20 cellular contexts compared by ENCODE assay signal in genomic region chr2:10785260-10785659, GRCh38.
"Had no signal": no experiment of that assay in that cellular context is flagged by ENCODE, and none has a peak within 500 bp of the region (broad histone marks: within the 10 kb centered on the region; RNA-seq: fewer than 3 reads in every experiment).

No MANE protein-coding gene starts in this region.

- ATAC-seq: activated CD4-positive, alpha-beta T cell treated with anti-CD3 and anti-CD28 coated beads for 36 hours; activated T-cell treated with anti-CD3 and anti-CD28 coated beads, Interleukin-2, amount 50 U/mL, for 4 hours; T-cell had no signal

- H3K4me2 ChIP-seq: hepatocyte had no signal

- H3K9me3 Mint-ChIP-seq: activated B cell treated with CpG ODN at 0.5 μM for 24 hours; activated naive CD8-positive, alpha-beta T cell treated with anti-CD3 and anti-CD28 coated beads, Interleukin-2, amount 10 ng/mL, durations not matched to agents 7 days and 5 days; activated T-cell treated with anti-CD3 and anti-CD28 coated beads, Interleukin-2, amount 50 U/mL, for 4 hours; activated T-helper 2 cell treated with anti-CD3 and anti-CD28 coated beads, Interferon-gamma antibody, Interleukin-2, Interleukin-4, amounts not matched to agents 10 μg/mL and 5 μg/mL and 100 μg/mL, durations not matched to agents 14 hours and 24 hours and 36 hours; nephron; stimulated activated naive CD8-positive, alpha-beta T cell treated with anti-CD3 and anti-CD28 coated beads, Interleukin-15, Interleukin-2, amounts not matched to agents 100 ng/mL and 50 ng/mL, for 24 hours; T-cell had no signal

- H2AFZ ChIP-seq: hepatocyte had no signal

- H3K79me2 ChIP-seq: hepatocyte had no signal

- H3K4me3 ChIP-seq: hepatocyte, tibial nerve, uterus had no signal

- H3K4me1 Mint-ChIP-seq: activated B cell treated with CpG ODN at 0.5 μM for 24 hours; activated naive CD8-positive, alpha-beta T cell treated with anti-CD3 and anti-CD28 coated beads, Interleukin-2, amount 10 ng/mL, durations not matched to agents 7 days and 5 days; nephron had no signal

- H3K27ac Mint-ChIP-seq: activated B cell treated with CpG ODN at 0.5 μM for 24 hours; activated CD4-positive, alpha-beta T cell treated with anti-CD3 and anti-CD28 coated beads for 36 hours; activated naive CD8-positive, alpha-beta T cell treated with anti-CD3 and anti-CD28 coated beads, Interleukin-2, amount 10 ng/mL, durations not matched to agents 7 days and 5 days; activated T-helper 2 cell treated with anti-CD3 and anti-CD28 coated beads, Interferon-gamma antibody, Interleukin-2, Interleukin-4, amounts not matched to agents 10 μg/mL and 5 μg/mL and 100 μg/mL, durations not matched to agents 14 hours and 24 hours and 36 hours; stimulated activated naive CD8-positive, alpha-beta T cell treated with anti-CD3 and anti-CD28 coated beads, Interleukin-15, Interleukin-2, amounts not matched to agents 100 ng/mL and 50 ng/mL, for 24 hours; T-cell had no signal

- H3K27me3 ChIP-seq: hepatocyte, tibial nerve, uterus had no signal

- H3K27me3 Mint-ChIP-seq: activated B cell treated with CpG ODN at 0.5 μM for 24 hours; activated CD4-positive, alpha-beta T cell treated with anti-CD3 and anti-CD28 coated beads for 36 hours; activated naive CD8-positive, alpha-beta T cell treated with anti-CD3 and anti-CD28 coated beads, Interleukin-2, amount 10 ng/mL, durations not matched to agents 7 days and 5 days; stimulated activated naive CD8-positive, alpha-beta T cell treated with anti-CD3 and anti-CD28 coated beads, Interleukin-15, Interleukin-2, amounts not matched to agents 100 ng/mL and 50 ng/mL, for 24 hours; T-cell had no signal

- H3K9me3 ChIP-seq: tibial nerve, uterus had no signal

- H3K27ac ChIP-seq: hepatocyte, tibial nerve, uterus had no signal

- H3K4me1 ChIP-seq: tibial nerve, uterus had no signal

- H3K4me3 Mint-ChIP-seq: activated B cell treated with CpG ODN at 0.5 μM for 24 hours; activated CD4-positive, alpha-beta T cell treated with anti-CD3 and anti-CD28 coated beads for 36 hours; activated naive CD8-positive, alpha-beta T cell treated with anti-CD3 and anti-CD28 coated beads, Interleukin-2, amount 10 ng/mL, durations not matched to agents 7 days and 5 days; activated T-cell treated with anti-CD3 and anti-CD28 coated beads, Interleukin-2, amount 50 U/mL, for 4 hours; nephron; stimulated activated naive CD8-positive, alpha-beta T cell treated with anti-CD3 and anti-CD28 coated beads, Interleukin-15, Interleukin-2, amounts not matched to agents 100 ng/mL and 50 ng/mL, for 24 hours; T-cell had no signal

- DNase-seq: activated B cell treated with CpG ODN at 0.5 μM for 24 hours; activated CD4-positive, alpha-beta T cell treated with anti-CD3 and anti-CD28 coated beads for 36 hours; activated CD4-positive, alpha-beta T cell treated with anti-CD3 and anti-CD28 coated beads, Interleukin-2, amount 50 U/mL, for 4 hours; activated CD8-positive, alpha-beta memory T cell treated with anti-CD3 and anti-CD28 coated beads for 24 hours; activated CD8-positive, alpha-beta memory T cell treated with anti-CD3 and anti-CD28 coated beads, Interleukin-2, amount 50 U/mL, for 4 hours; activated naive CD4-positive, alpha-beta T cell treated with Interleukin-2 at 50 U/mL for 16 hours; activated naive CD8-positive, alpha-beta T cell treated with anti-CD3 and anti-CD28 coated beads, Interleukin-2, amount 10 ng/mL, durations not matched to agents 7 days and 5 days; activated T-cell treated with anti-CD3 and anti-CD28 coated beads, Interleukin-2, amount 50 U/mL, for 4 hours; amygdala; foreskin fibroblast; retina; stimulated activated CD4-positive, alpha-beta T cell treated with anti-CD3 and anti-CD28 coated beads, Interleukin-12 subunit alpha, Interleukin-12 subunit beta, amount 100 ng/mL, for 4 hours; T-cell; T1000; uterus had no signal

- H3K36me3 ChIP-seq: uterus had no signal
